ENCODE assay signal across 8 cellular contexts in genomic region chr5:107486489-107486888, GRCh38.
A peak's percentile ranks its signal among the peaks of the same experiment; 100 is the strongest.
DNase-seq lines count a peak whose midpoint lies in the region; ATAC-seq and TF ChIP-seq lines count a peak whose summit lies in the region.

No MANE protein-coding gene starts in this region.

- ATAC-seq in GM18873 (IDR thresholded peaks at IDR 0.05; ENCODE audit: low FRiP score, unreplicated experiment) (peak; percentile 58), HG02884 (IDR thresholded peaks at IDR 0.05; ENCODE audit: unreplicated experiment) (peak; percentile 64), RWPE2 (ENCODE audit: low read depth) (peak; percentile 97), foreskin keratinocyte (peak; percentile 100)

- DNase-seq in RWPE2 (ENCODE audit: low spot score): no peak
- peak; percentile 86 to 93 for DNase-seq in foreskin keratinocyte
- no peak for DNase-seq in testis
- DNase-seq in cerebellum (ENCODE audit: low spot score): no peak
- DNase-seq in ACHN: no peak
- DNase-seq in iPS-NIHi11 (ENCODE audit: low spot score): no peak

- no peaks in the 10 kb centered on the region for H3K9me3 ChIP-seq in RWPE2 (ENCODE audit: severe bottlenecking)
- H3K9me3 ChIP-seq in testis: no peaks in the 10 kb centered on the region

- H3K27ac ChIP-seq in RWPE2 (ENCODE audit: poor library complexity, severe bottlenecking) (peak overlapping the region; percentile 54), foreskin keratinocyte (no peak overlapping the region), testis (no peak overlapping the region)

- intact Hi-C loops in testis (cut with DNase I; ENCODE audit: low total_unique reads): no loop called here

- WGBS in testis, 2 donors: 89 to 96% methylated on average over 2 of the region's 2 CpGs

- TF ChIP-seq CTCF in RWPE2 (IDR thresholded peaks at IDR 0.05; ENCODE audit: poor library complexity, severe bottlenecking): no peak
- no peak for TF ChIP-seq CTCF in foreskin keratinocyte (conservative IDR thresholded peaks at IDR 0.05)
- no peak for TF ChIP-seq CTCF in testis (IDR thresholded peaks at IDR 0.05)

- H3K4me3 ChIP-seq in RWPE2 (ENCODE audit: severe bottlenecking) (no peak overlapping the region), testis (no peak overlapping the region)

- no peaks in the 10 kb centered on the region for H3K27me3 ChIP-seq in RWPE2 (ENCODE audit: insufficient read depth, poor library complexity, severe bottlenecking)
- H3K27me3 ChIP-seq in foreskin keratinocyte: no peaks in the 10 kb centered on the region
- H3K27me3 ChIP-seq in testis: no peaks in the 10 kb centered on the region

- TF ChIP-seq POLR2A in testis (IDR thresholded peaks at IDR 0.05): no peak

- H3K4me1 ChIP-seq in RWPE2 (ENCODE audit: insufficient read depth, poor library complexity, severe bottlenecking) (peaks cover 15% of the 10 kb centered on the region), foreskin keratinocyte (peaks cover 6% of the 10 kb centered on the region), testis (peaks cover 4% of the 10 kb centered on the region)

- H3K36me3 ChIP-seq in RWPE2 (ENCODE audit: low read depth): no peaks in the 10 kb centered on the region
- H3K36me3 ChIP-seq in testis (ENCODE audit: low read depth, missing control alignments): no peaks in the 10 kb centered on the region

- in situ Hi-C loops in ACHN (cut with HindIII; ENCODE audit: low pct_ligation_motif_present, low pct_unique_long_range_greater_than_20kb, low sequenced_read_pairs): no loop called here

Comparison
In these comparisons a context has a peak if more than half of its experiments do, and no peak if none do; other contexts are left out.
1. DNase-seq: peak in foreskin keratinocyte (2 of 2); none in RWPE2 (single experiment), testis (single experiment), cerebellum (single experiment), ACHN (single experiment) and iPS-NIHi11 (single experiment).
2. Peak in every context shown above with its lines, with median percentiles within 50 percentile points of each other: ATAC-seq.